24 cellular contexts compared by ENCODE assay signal in genomic region chr18:78726326-78727056, GRCh38.
"Had no signal": no experiment of that assay in that cellular context is flagged by ENCODE, and none has a peak within 500 bp of the region (broad histone marks: within the 10 kb centered on the region; RNA-seq: fewer than 3 reads in every experiment).

No MANE protein-coding gene starts in this region.

- H3K4me1 ChIP-seq: foreskin keratinocyte, testis, upper lobe of left lung had no signal

- H3K4me1 Mint-ChIP-seq: activated CD4-positive, alpha-beta T cell treated with anti-CD3 and anti-CD28 coated beads, Interleukin-2, amount 10 ng/mL, durations not matched to agents 7 days and 5 days; activated naive CD4-positive, alpha-beta T cell treated with anti-CD3 and anti-CD28 coated beads, Interleukin-2, amount 10 ng/mL, durations not matched to agents 7 days and 5 days; naive thymus-derived CD8-positive, alpha-beta T cell; T-cell had no signal

- H3K36me3 Mint-ChIP-seq: activated naive CD4-positive, alpha-beta T cell treated with anti-CD3 and anti-CD28 coated beads, Interleukin-2, amount 10 ng/mL, durations not matched to agents 7 days and 5 days; mesothelial cell of epicardium; naive thymus-derived CD8-positive, alpha-beta T cell; neural progenitor cell; stimulated activated naive B cell treated with anti-CD40 and anti-IgM and Interleukin-4, amounts not matched to agents 10 μg/mL and 1 μg/mL and 100 μg/mL, for 72 hours; T-cell had no signal

- H3K36me3 ChIP-seq: cardiac muscle cell, neural progenitor cell, prostate gland, upper lobe of left lung had no signal

- H3K27ac ChIP-seq: body of pancreas, cardiac muscle cell, foreskin keratinocyte, neural progenitor cell, prostate gland, skin epidermis, testis, upper lobe of left lung, VCaP had no signal

- H3K9me3 Mint-ChIP-seq: activated CD4-positive, alpha-beta T cell treated with anti-CD3 and anti-CD28 coated beads, Interleukin-2, amount 10 ng/mL, durations not matched to agents 7 days and 5 days; activated CD8-positive, alpha-beta T cell treated with anti-CD3 and anti-CD28 coated beads for 36 hours; activated naive CD4-positive, alpha-beta T cell treated with anti-CD3 and anti-CD28 coated beads, Interleukin-2, amount 10 ng/mL, durations not matched to agents 7 days and 5 days; mesothelial cell of epicardium; naive thymus-derived CD8-positive, alpha-beta T cell; T-cell; T-helper 2 cell treated with Interferon-gamma antibody and Interleukin-4, amounts not matched to agents 5 μg/mL and 100 μg/mL, for 36 hours had no signal

- H3K4me3 ChIP-seq: body of pancreas, cardiac muscle cell, neural progenitor cell, prostate gland, skin epidermis, testis, upper lobe of left lung had no signal

- H3K9ac ChIP-seq: neural progenitor cell had no signal

- ATAC-seq: activated CD8-positive, alpha-beta T cell treated with anti-CD3 and anti-CD28 coated beads for 36 hours; body of pancreas; foreskin keratinocyte; naive thymus-derived CD8-positive, alpha-beta T cell; stimulated activated naive B cell treated with anti-CD40 and anti-IgM and Interleukin-4, amounts not matched to agents 10 μg/mL and 1 μg/mL and 100 μg/mL, for 72 hours; T-cell had no signal

- H3K4me3 Mint-ChIP-seq: activated CD4-positive, alpha-beta T cell treated with anti-CD3 and anti-CD28 coated beads, Interleukin-2, amount 10 ng/mL, durations not matched to agents 7 days and 5 days; activated CD8-positive, alpha-beta T cell treated with anti-CD3 and anti-CD28 coated beads for 36 hours; activated naive CD4-positive, alpha-beta T cell treated with anti-CD3 and anti-CD28 coated beads, Interleukin-2, amount 10 ng/mL, durations not matched to agents 7 days and 5 days; mesothelial cell of epicardium; naive thymus-derived CD8-positive, alpha-beta T cell; neural progenitor cell; stimulated activated naive B cell treated with anti-CD40 and anti-IgM and Interleukin-4, amounts not matched to agents 10 μg/mL and 1 μg/mL and 100 μg/mL, for 72 hours; T-cell; T-helper 2 cell treated with Interferon-gamma antibody and Interleukin-4, amounts not matched to agents 5 μg/mL and 100 μg/mL, for 36 hours had no signal

- H2AFZ ChIP-seq: neural progenitor cell had no signal

- H3K27me3 ChIP-seq: body of pancreas, foreskin keratinocyte, testis, upper lobe of left lung had no signal

- DNase-seq: activated CD4-positive, alpha-beta T cell treated with anti-CD3 and anti-CD28 coated beads, Interleukin-2, amount 10 ng/mL, durations not matched to agents 7 days and 5 days; activated CD4-positive, CD25-positive, alpha-beta regulatory T cell treated with anti-CD3 and anti-CD28 coated beads, Interleukin-2, amount 50 U/mL, for 72 hours; activated CD8-positive, alpha-beta T cell treated with anti-CD3 and anti-CD28 coated beads for 36 hours; activated naive CD4-positive, alpha-beta T cell treated with anti-CD3 and anti-CD28 coated beads, Interleukin-2, amount 10 ng/mL, durations not matched to agents 7 days and 5 days; activated T-cell treated with anti-CD3 and anti-CD28 coated beads, Interleukin-2, amount 50 U/mL, for 48 hours; anterior cingulate cortex; body of pancreas; dermis blood vessel endothelial cell; effector CD8-positive, alpha-beta T cell; foreskin keratinocyte; kidney; naive thymus-derived CD8-positive, alpha-beta T cell; stimulated activated CD4-positive, alpha-beta T cell treated with anti-CD3 and anti-CD28 coated beads, Interleukin-2, amount 100 ng/mL, for 24 hours; stimulated activated naive B cell treated with anti-CD40 and anti-IgM and Interleukin-4, amounts not matched to agents 10 μg/mL and 1 μg/mL and 100 μg/mL, for 72 hours; T-cell; testis had no signal

- H3K9me3 ChIP-seq: body of pancreas, prostate gland, testis, upper lobe of left lung had no signal

- H3K4me2 ChIP-seq: neural progenitor cell had no signal

- H3K27ac Mint-ChIP-seq: activated CD4-positive, alpha-beta T cell treated with anti-CD3 and anti-CD28 coated beads, Interleukin-2, amount 10 ng/mL, durations not matched to agents 7 days and 5 days; activated CD8-positive, alpha-beta T cell treated with anti-CD3 and anti-CD28 coated beads for 36 hours; activated naive CD4-positive, alpha-beta T cell treated with anti-CD3 and anti-CD28 coated beads, Interleukin-2, amount 10 ng/mL, durations not matched to agents 7 days and 5 days; mesothelial cell of epicardium; naive thymus-derived CD8-positive, alpha-beta T cell; neural progenitor cell; stimulated activated naive B cell treated with anti-CD40 and anti-IgM and Interleukin-4, amounts not matched to agents 10 μg/mL and 1 μg/mL and 100 μg/mL, for 72 hours; T-cell; T-helper 2 cell treated with Interferon-gamma antibody and Interleukin-4, amounts not matched to agents 5 μg/mL and 100 μg/mL, for 36 hours had no signal
